In the genomic region with DNA sequence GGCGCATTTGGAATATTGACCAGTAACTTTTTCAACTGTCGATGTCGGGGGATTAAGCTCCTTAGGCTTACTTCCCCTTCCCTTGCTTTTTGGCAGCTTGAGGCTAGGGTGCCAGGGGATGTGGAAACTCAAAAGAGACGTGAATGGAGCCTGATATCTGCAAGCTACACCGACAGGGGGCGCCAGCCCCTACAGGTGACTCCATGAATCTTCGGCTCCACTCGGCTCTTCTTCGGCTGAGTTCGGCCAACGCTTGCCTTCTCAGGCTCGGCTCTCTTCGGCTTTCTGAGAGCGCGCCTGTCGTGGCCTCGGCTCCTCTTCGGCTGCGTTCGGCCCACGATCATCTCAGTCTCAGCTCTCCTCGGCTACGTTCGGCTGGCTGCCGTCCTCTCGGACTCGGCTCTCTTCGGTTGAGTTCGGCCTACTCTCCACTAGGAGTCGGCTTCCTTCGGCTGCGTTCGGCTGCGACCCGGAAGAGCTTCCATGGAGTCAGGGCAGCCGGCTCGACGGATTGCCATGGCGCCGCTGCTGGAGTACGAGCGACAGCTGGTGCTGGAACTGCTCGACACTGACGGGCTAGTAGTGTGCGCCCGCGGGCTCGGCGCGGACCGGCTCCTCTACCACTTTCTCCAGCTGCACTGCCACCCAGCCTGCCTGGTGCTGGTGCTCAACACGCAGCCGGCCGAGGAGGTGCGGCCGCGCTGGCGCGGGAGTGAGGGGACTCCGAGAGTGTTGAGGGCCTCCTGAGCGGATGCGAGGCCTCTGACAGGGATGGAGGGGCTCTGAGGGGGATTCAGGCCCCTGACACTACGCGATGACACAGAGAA, we compare ENCODE assay signal across 8 cellular contexts. TPM values are rescaled to one million over a fixed set of nuclear protein-coding genes. Genes with fewer than 3 reads are reported as not detected.
DNase-seq lines count a peak whose midpoint lies in the region; ATAC-seq, FAIRE-seq and TF ChIP-seq lines count a peak whose summit lies in the region.

A gene (plus strand): TSS at position 472 of the 827 bp plus-strand sequence. CDS start 12 bp downstream, at position 484.

- peaks cover 4% of the 10 kb centered on the region for H3K36me3 Mint-ChIP-seq in T-cell

- peaks cover 26 to 29% (median 26%) of the 10 kb centered on the region in 3 donors for H3K4me1 Mint-ChIP-seq in T-cell

- peak within 1 kb of the TSS; percentile 89 to 90 for H3K27ac Mint-ChIP-seq in T-cell

- DNase-seq in GM12892 (ENCODE audit: insufficient read length) = peak; percentile 88
- DNase-seq in NCI-H1436 treated with DMSO at 0.1 percent for 48 hours (lab: John Stamatoyannopoulos, UW) = peak; percentile 96
- DNase-seq in T-cell = peak; percentile 98 to 100 (median 100)
- peak; percentile 99 to 100 (median 100) for DNase-seq in adrenal gland
- peak; percentile 99 to 100 (median 100) for DNase-seq in heart left ventricle
- DNase-seq in pons (ENCODE audit: low spot score) = peak; percentile 99
- peak; percentile 96 to 100 for DNase-seq in upper lobe of left lung

- WGBS in adrenal gland, 4 donors = 0% methylated on average over 21 to 64 of the region's 64 CpGs
- 0 to 1% (median 0%) methylated on average over 42 to 64 of the region's 64 CpGs for WGBS in heart left ventricle, 4 donors
- 0% methylated on average over 37 to 52 of the region's 64 CpGs for WGBS in upper lobe of left lung, 2 donors

- H3K27ac ChIP-seq in adrenal gland = peak within 1 kb of the TSS; percentile 18 to 91 (median 71)
- peak within 1 kb of the TSS; percentile 54 to 90 (median 82) for H3K27ac ChIP-seq in heart left ventricle
- H3K27ac ChIP-seq in upper lobe of left lung = peak within 1 kb of the TSS; percentile 73 to 88 (median 82)

- H3K27me3 Mint-ChIP-seq in T-cell = no peaks in the 10 kb centered on the region

- H3K4me1 ChIP-seq in adrenal gland (replicated peaks in 1 of 2) = peaks cover 23 to 45% of the 10 kb centered on the region in 2 donors
- H3K4me1 ChIP-seq in heart left ventricle = peaks cover 3 to 34% (median 19%) of the 10 kb centered on the region in 12 donors
- peaks cover 8 to 26% (median 17%) of the 10 kb centered on the region in 4 donors for H3K4me1 ChIP-seq in upper lobe of left lung

- H3K9me3 ChIP-seq in adrenal gland (replicated peaks in 1 of 3) (no peaks in the 10 kb centered on the region), heart left ventricle (no peaks in the 10 kb centered on the region), upper lobe of left lung (no peaks in the 10 kb centered on the region)

- TF ChIP-seq CTCF in adrenal gland (IDR thresholded peaks at IDR 0.05) (peak; percentile 78 to 99 (median 95)), heart left ventricle (IDR thresholded peaks at IDR 0.05) (peak; percentile 84 to 96 (median 92)), upper lobe of left lung (IDR thresholded peaks at IDR 0.05) (peak; percentile 77 to 97 (median 95))

- intact Hi-C loops in adrenal gland (cut with DNase I) (loop anchor here (5.0 to 10.0 kb wide), 5 partner anchors 55 to 382 kb away; no protein-coding TSS in a partner anchor), heart left ventricle (cut with DNase I) (loop anchor here (1.0 to 10.0 kb wide), 22 partner anchors 53 to 607 kb away; a partner anchor contains a TSS)

- H3K36me3 ChIP-seq in adrenal gland (replicated peaks in 1 of 2) (no peaks in the 10 kb centered on the region), heart left ventricle (peaks cover 0 to 25% (median 15%) of the 10 kb centered on the region in 9 donors), upper lobe of left lung (peaks cover 0 to 5% (median 2%) of the 10 kb centered on the region in 4 donors)

- TF ChIP-seq POLR2A in GM12892 (IDR thresholded peaks at IDR 0.05; ENCODE audit: low read depth, low read length) = peak; percentile 90
- peak; percentile 53 to 77 for TF ChIP-seq POLR2A in adrenal gland (IDR thresholded peaks at IDR 0.05)
- TF ChIP-seq POLR2A in heart left ventricle (IDR thresholded peaks at IDR 0.05) = peak in 1 of 2 donors; percentile 64
- peak in 2 of 4 donors; percentile 55 to 83 for TF ChIP-seq POLR2A in upper lobe of left lung (IDR thresholded peaks at IDR 0.05)

- H3K27me3 ChIP-seq in adrenal gland = no peaks in the 10 kb centered on the region
- H3K27me3 ChIP-seq in heart left ventricle = no peaks in the 10 kb centered on the region
- no peaks in the 10 kb centered on the region for H3K27me3 ChIP-seq in upper lobe of left lung

- POLR2A ChIA-PET in T-cell (lab: Charles Lee) = interaction anchor here in 1 of 2 donors (0.6 to 1.1 kb wide), 4 partner anchors 8 to 714 kb away, joined by 3 read pairs; no protein-coding TSS in a partner anchor

- H3K4me3 ChIP-seq in adrenal gland (peak within 1 kb of the TSS; percentile 59 to 94 (median 76)), heart left ventricle (peak within 1 kb of the TSS; percentile 51 to 96 (median 87)), upper lobe of left lung (peak within 1 kb of the TSS; percentile 77 to 95 (median 86))

- peak; percentile 98 for FAIRE-seq in GM12892 (lab: Jason Lieb, UNC)

- CTCF ChIA-PET in T-cell (lab: Charles Lee) = interaction anchor here (0.5 to 2.0 kb wide), 12 partner anchors 9 to 1825 kb away, joined by 3 to 10 read pairs (median 4); no protein-coding TSS in a partner anchor

- peak within 1 kb of the TSS; percentile 87 to 96 (median 92) for H3K4me3 Mint-ChIP-seq in T-cell

- H3K9me3 Mint-ChIP-seq in T-cell = no peaks in the 10 kb centered on the region

- ATAC-seq in HG02852 (IDR thresholded peaks at IDR 0.05; ENCODE audit: unreplicated experiment) = peak; percentile 98
- ATAC-seq in T-cell (replicated peaks in 1 of 4) = peak; percentile 95 to 98 (median 98)
- ATAC-seq in heart left ventricle = peak; percentile 96 to 98 (median 98)
- peak; percentile 99 to 100 for ATAC-seq in upper lobe of left lung (ENCODE audit: low FRiP score in 2 of 2)

- no peak for TF ChIP-seq EP300 in upper lobe of left lung (IDR thresholded peaks at IDR 0.05)

RNA-seq across cellular contexts. Expression of the gene that starts here (rescaled TPM):
- polyA plus RNA-seq in GM12892 (2012; ENCODE audit: missing spikeins) = 3.6 TPM
- total RNA-seq in T-cell (10 to 100 TPM; 11.6 to 13.7 (median 13.3) TPM), adrenal gland (10 to 100 TPM in 7 of 8 donors, 1 to 10 TPM in 1; 7.0 to 27.9 (median 17.8) TPM), heart left ventricle (10 to 100 TPM in 2 of 9 donors, 1 to 10 TPM in 7; 6.3 to 15.2 (median 8.3) TPM), upper lobe of left lung (10 to 100 TPM in 2 of 6 donors, 1 to 10 TPM in 4; 4.2 to 12.1 (median 7.5) TPM)
- polyA plus RNA-seq in adrenal gland (10 to 100 TPM in 1 of 3 donors, 1 to 10 TPM in 2; 2.8 to 13.7 (median 3.1) TPM), heart left ventricle (1 to 10 TPM; 1.4 to 3.2 TPM)

Comparison
In these comparisons a context has a peak if more than half of its experiments do, and no peak if none do; other contexts are left out.
1. Peak in every context shown above with its lines: DNase-seq, ATAC-seq, H3K4me3 ChIP-seq and H3K27ac ChIP-seq.